In genomic region chr14:20986811-20987210, GRCh38 we compare ENCODE assay signal across 7 cellular contexts. TPM values are rescaled to one million over a fixed set of nuclear protein-coding genes. Genes with fewer than 3 reads are reported as not detected.
A peak's percentile ranks its signal among the peaks of the same experiment; 100 is the strongest.
DNase-seq lines count a peak whose midpoint lies in the region; ATAC-seq and TF ChIP-seq lines count a peak whose summit lies in the region.
"Had no signal": no experiment of that assay in that cellular context is flagged by ENCODE, and none has a peak within 500 bp of the region (broad histone marks: within the 10 kb centered on the region; RNA-seq: fewer than 3 reads in every experiment).

No MANE protein-coding gene starts in this region.

- H3K9me3 ChIP-seq in Peyer's patch = no peaks in the 10 kb centered on the region

- H3K27ac ChIP-seq in Peyer's patch = no peak overlapping the region
- H3K27ac ChIP-seq: C4-2B had no signal

- H3K4me3 ChIP-seq in fibroblast of villous mesenchyme (ENCODE audit: low read depth, low read length) (no peak overlapping the region), H7 (ENCODE audit: insufficient read depth, low read depth, low read length) (no peak overlapping the region), Peyer's patch (no peak overlapping the region)

- no peak for TF ChIP-seq POLR2A in GM18505 (IDR thresholded peaks at IDR 0.05; ENCODE audit: borderline replicate concordance, extremely low read depth, insufficient read depth, insufficient read length)
- no peak for TF ChIP-seq POLR2A in Peyer's patch (IDR thresholded peaks at IDR 0.05)

- no peaks in the 10 kb centered on the region; the same call in 1 of the 2 replicates for H3K27me3 ChIP-seq in H7 (ENCODE audit: control insufficient read depth, insufficient read depth, low read length)
- no peaks in the 10 kb centered on the region for H3K27me3 ChIP-seq in Peyer's patch

- TF ChIP-seq CTCF in fibroblast of villous mesenchyme (IDR thresholded peaks at IDR 0.05; ENCODE audit: insufficient read depth, low read depth, low read length) = no peak
- TF ChIP-seq CTCF in Peyer's patch (IDR thresholded peaks at IDR 0.05) = no peak

- H3K4me1 ChIP-seq in Peyer's patch = peaks cover 0 to 22% (median 10%) of the 10 kb centered on the region in 4 donors

- DNase-seq in A172 (ENCODE audit: low spot score) (peak; percentile 78), NOMO-1 treated with DMSO at 0.1 percent for 48 hours (lab: John Stamatoyannopoulos, UW; ENCODE audit: unreplicated experiment) (peak; percentile 55), fibroblast of villous mesenchyme (ENCODE audit: low read depth) (peak; percentile 91), H7 (no peak), Peyer's patch (no peak)

- no peak for ATAC-seq in GM18505 (IDR thresholded peaks at IDR 0.05; ENCODE audit: unreplicated experiment)

- no peaks in the 10 kb centered on the region for H3K36me3 ChIP-seq in H7 (replicated peaks; ENCODE audit: control insufficient read depth, insufficient read depth, low read length)
- peaks cover 0 to under 1% (median 0%) of the 10 kb centered on the region in 3 donors for H3K36me3 ChIP-seq in Peyer's patch

RNA-seq across cellular contexts. Expression of gene METTL17, which starts 3.0 kb away (rescaled TPM):
- 55.4 and 71.8 TPM in 2 replicates for total RNA-seq in A172 (2014; rRNA removed; shearing (Covaris generic))
- 34.5 and 41.2 TPM in 2 replicates for total RNA-seq in fibroblast of villous mesenchyme
- total RNA-seq in H7 (2014; rRNA removed; shearing (Covaris generic)) = 109 and 131 TPM in 2 replicates
- total RNA-seq in Peyer's patch = 100 to 1,000 TPM; 118 to 166 (median 124) TPM

RNA-seq across cellular contexts. Expression of gene SLC39A2, which starts 12.3 kb away (rescaled TPM):
- total RNA-seq in A172 (2014; rRNA removed; shearing (Covaris generic)) = not detected in 2 replicates
- total RNA-seq in fibroblast of villous mesenchyme (not detected in 2 replicates), Peyer's patch (1 to 10 TPM in 2 of 4 donors, not detected in 2; 1.0 to 1.1 TPM)
- 0.17 TPM in 1 of 2 replicates, not detected in the other for total RNA-seq in H7 (2014; rRNA removed; shearing (Covaris generic))

RNA-seq across cellular contexts. Expression of gene RNASE2, which starts 31.5 kb away (rescaled TPM):
- not detected in 2 replicates for total RNA-seq in A172 (2014; rRNA removed; shearing (Covaris generic))
- not detected in 2 replicates for total RNA-seq in fibroblast of villous mesenchyme
- total RNA-seq in H7 (2014; rRNA removed; shearing (Covaris generic)) = not detected in 2 replicates
- total RNA-seq in Peyer's patch = not detected

RNA-seq across cellular contexts. Expression of gene NDRG2, which starts 38.0 kb away (rescaled TPM):
- total RNA-seq in A172 (2014; rRNA removed; shearing (Covaris generic)) = 7.5 and 9.0 TPM in 2 replicates
- total RNA-seq in fibroblast of villous mesenchyme (1.3 TPM in 1 of 2 replicates, not detected in the other), Peyer's patch (100 to 1,000 TPM in 3 of 4 donors, 10 to 100 TPM in 1; 85.6 to 137 (median 127) TPM)
- total RNA-seq in H7 (2014; rRNA removed; shearing (Covaris generic)) = 21.5 and 33.5 TPM in 2 replicates

RNA-seq across cellular contexts. Expression of gene TPPP2, which starts 43.2 kb away (rescaled TPM):
- not detected in 2 replicates for total RNA-seq in A172 (2014; rRNA removed; shearing (Covaris generic))
- total RNA-seq in fibroblast of villous mesenchyme (not detected in 2 replicates), Peyer's patch (not detected)
- 0.15 TPM in 1 of 2 replicates, not detected in the other for total RNA-seq in H7 (2014; rRNA removed; shearing (Covaris generic))

Comparison
In these comparisons a context has a peak if more than half of its experiments do, and no peak if none do; other contexts are left out.
1. DNase-seq: peak in A172 (single experiment), NOMO-1 treated with DMSO at 0.1 percent for 48 hours (single experiment) and fibroblast of villous mesenchyme (single experiment); none in H7 (single experiment) and Peyer's patch (0 of 3).